Comparison of ENCODE assay signal across 9 cellular contexts in genomic region chr6:166862287-166862977, GRCh38.
DNase-seq lines count a peak whose midpoint lies in the region; ATAC-seq, FAIRE-seq and TF ChIP-seq lines count a peak whose summit lies in the region.
"Had no signal": no experiment of that assay in that cellular context is flagged by ENCODE, and none has a peak within 500 bp of the region (broad histone marks: within the 10 kb centered on the region; RNA-seq: fewer than 3 reads in every experiment).

No MANE protein-coding gene starts in this region.

- no peak for FAIRE-seq in frontal cortex (lab: Jason Lieb, UNC)

- CTCF ChIA-PET in RWPE1 (lab: Yijun Ruan, JAX) = no interaction called here

- H2AFZ ChIP-seq in ACC112 (ENCODE audit: low read length, unreplicated experiment) = no peak overlapping the region
- H2AFZ ChIP-seq in Loucy (ENCODE audit: low read length) = peak overlapping the region; percentile 76

- H3K27me3 ChIP-seq in ACC112 (ENCODE audit: insufficient read depth, low read length) = peaks cover 72% of the 10 kb centered on the region
- no peaks in the 10 kb centered on the region for H3K27me3 ChIP-seq in Loucy (ENCODE audit: insufficient read depth, low read length, poor library complexity, severe bottlenecking)

- no peak overlapping the region for H3K27ac Mint-ChIP-seq in activated T-cell treated with anti-CD3 and anti-CD28 coated beads, Interleukin-2, amount 50 U/mL, for 72 hours

- peak overlapping the region; percentile 81 for H3K4me2 ChIP-seq in Loucy (ENCODE audit: low read depth, low read length, poor library complexity, severe bottlenecking)

- peak overlapping the region; percentile 70 for H3K4me3 ChIP-seq in ACC112 (ENCODE audit: low read depth, low read length)
- peak overlapping the region; percentile 73 for H3K4me3 ChIP-seq in Loucy (ENCODE audit: low read length, poor library complexity, severe bottlenecking)

- ATAC-seq in activated T-cell treated with anti-CD3 and anti-CD28 coated beads, Interleukin-2, amount 50 U/mL, for 72 hours (replicated peaks in 1 of 2) = peak; percentile 72 to 76
- no peak for ATAC-seq in GM21515 (IDR thresholded peaks at IDR 0.05; ENCODE audit: unreplicated experiment)

- peak overlapping the region; percentile 50 for H3K9ac ChIP-seq in Loucy (ENCODE audit: low read depth, low read length, poor library complexity, severe bottlenecking)

- H3K4me3 Mint-ChIP-seq in activated T-cell treated with anti-CD3 and anti-CD28 coated beads, Interleukin-2, amount 50 U/mL, for 72 hours = peak overlapping the region; percentile 90 to 95

- H3K9me3 ChIP-seq in Loucy (ENCODE audit: insufficient read depth, low read depth, low read length) = no peaks in the 10 kb centered on the region
- H3K9me3 ChIP-seq: neutrophil had no signal

- POLR2A ChIA-PET in RWPE1 (lab: Yijun Ruan, JAX; ENCODE audit: low non-redundant PET) = no interaction called here

- H3F3A ChIP-seq in Loucy (ENCODE audit: low read depth) = no peaks in the 10 kb centered on the region

- H3K79me2 ChIP-seq in ACC112 (ENCODE audit: control insufficient read depth, insufficient read depth, low read length, unreplicated experiment) (no peaks in the 10 kb centered on the region), Loucy (ENCODE audit: insufficient read depth, low read length) (no peaks in the 10 kb centered on the region)

- H3K4me1 ChIP-seq in ACC112 (ENCODE audit: control insufficient read depth, insufficient read depth, low read length, unreplicated experiment) = no peaks in the 10 kb centered on the region
- peaks cover 9% of the 10 kb centered on the region for H3K4me1 ChIP-seq in Loucy (ENCODE audit: insufficient read depth, low read length, poor library complexity, severe bottlenecking)

- peaks cover 9% of the 10 kb centered on the region for H3K4me1 Mint-ChIP-seq in activated T-cell treated with anti-CD3 and anti-CD28 coated beads, Interleukin-2, amount 50 U/mL, for 72 hours (ENCODE audit: low read depth)

- peaks cover 24% of the 10 kb centered on the region for H3K27me3 Mint-ChIP-seq in activated T-cell treated with anti-CD3 and anti-CD28 coated beads, Interleukin-2, amount 50 U/mL, for 72 hours (ENCODE audit: low read depth)

- H3K27ac ChIP-seq in ACC112 (ENCODE audit: low read depth, low read length) (no peak overlapping the region), RWPE1 (no peak overlapping the region)
- H3K27ac ChIP-seq: neutrophil had no signal

- H4K20me1 ChIP-seq in Loucy (ENCODE audit: insufficient read depth, low read length, poor library complexity, severe bottlenecking) = no peaks in the 10 kb centered on the region

- no peaks in the 10 kb centered on the region for H3K9me3 Mint-ChIP-seq in activated T-cell treated with anti-CD3 and anti-CD28 coated beads, Interleukin-2, amount 50 U/mL, for 72 hours

- TF ChIP-seq CTCF in Loucy (conservative IDR thresholded peaks at IDR 0.05; ENCODE audit: low read length) = 0 out of 2 replicates have a peak, but pooled peaks have one; percentile 11
- no peak for TF ChIP-seq CTCF in RWPE1 (conservative IDR thresholded peaks at IDR 0.05; ENCODE audit: low read depth)

- DNase-seq in GM19238 (ENCODE audit: insufficient read length, low spot score) (peak; percentile 47), frontal cortex (ENCODE audit: low spot score in 2 of 2) (peak; percentile 42 to 63), nucleus accumbens (lab: John Stamatoyannopoulos, UW) (peak in 41 of 56 donors; percentile 19 to 87 (median 49)), RWPE1 (ENCODE audit: low spot score) (no peak)
- peak; percentile 13 to 19 for DNase-seq in activated T-cell treated with anti-CD3 and anti-CD28 coated beads, Interleukin-2, amount 50 U/mL, for 72 hours

- no peaks in the 10 kb centered on the region for H3K36me3 Mint-ChIP-seq in activated T-cell treated with anti-CD3 and anti-CD28 coated beads, Interleukin-2, amount 50 U/mL, for 72 hours (ENCODE audit: insufficient read depth in 2 of 2)

- no peaks in the 10 kb centered on the region for H3K9me2 ChIP-seq in Loucy (replicated peaks; ENCODE audit: low read depth, low read length)

- H3K36me3 ChIP-seq in ACC112 (ENCODE audit: insufficient read depth, low read length) (no peaks in the 10 kb centered on the region), Loucy (ENCODE audit: insufficient read depth, low read length) (no peaks in the 10 kb centered on the region)
- H3K36me3 ChIP-seq: neutrophil had no signal
